In genomic region chr2:124810132-124810531, GRCh38 we compare ENCODE assay signal across 9 cellular contexts.
DNase-seq lines count a peak whose midpoint lies in the region; ATAC-seq, FAIRE-seq and TF ChIP-seq lines count a peak whose summit lies in the region.
"Had no signal": no experiment of that assay in that cellular context is flagged by ENCODE, and none has a peak within 500 bp of the region (broad histone marks: within the 10 kb centered on the region; RNA-seq: fewer than 3 reads in every experiment).

No MANE protein-coding gene starts in this region.

- H3K36me3 ChIP-seq in NT2/D1 (ENCODE audit: insufficient read depth, insufficient read length, low read length) (no peaks in the 10 kb centered on the region), cardiac muscle cell (no peaks in the 10 kb centered on the region), small intestine (ENCODE audit: control insufficient read depth in 2 of 2, insufficient read depth in 2 of 2, low read length in 2 of 2) (no peaks in the 10 kb centered on the region)

- no peak overlapping the region for H3K9ac ChIP-seq in NT2/D1 (ENCODE audit: insufficient read length, low read depth)

- H3K4me1 ChIP-seq in NT2/D1 (ENCODE audit: insufficient read depth, insufficient read length) (no peaks in the 10 kb centered on the region), cardiac muscle cell (ENCODE audit: low read depth) (peaks cover 32% of the 10 kb centered on the region), small intestine (ENCODE audit: control insufficient read depth in 2 of 2, insufficient read depth in 1 of 2, low read depth in 1 of 2, low read length in 1 of 2) (no peaks in the 10 kb centered on the region)

- DNase-seq in NCI-H187 treated with DMSO at 0.1 percent for 48 hours (lab: John Stamatoyannopoulos, UW) (peak; percentile 0), NCI-H187 (lab: John Stamatoyannopoulos, UW) (no peak), NT2/D1 (ENCODE audit: low read depth, low spot score) (peak; percentile 49), cardiac muscle cell (ENCODE audit: low read depth in 1 of 2, low spot score in 1 of 2) (peak; percentile 23 to 83), small intestine (peak; percentile 52), GDM1 (lab: John Stamatoyannopoulos, UW) (no peak)
- DNase-seq: effector memory CD8-positive, alpha-beta T cell had no signal

- H3K27ac ChIP-seq in cardiac muscle cell (peak overlapping the region; percentile 85), small intestine (ENCODE audit: low read depth in 1 of 2, low read length in 1 of 2) (no peak overlapping the region)

- H3K9me3 ChIP-seq in NT2/D1 (ENCODE audit: insufficient read depth, low read length) (no peaks in the 10 kb centered on the region), cardiac muscle cell (ENCODE audit: low read depth) (no peaks in the 10 kb centered on the region), small intestine (ENCODE audit: control insufficient read depth, low read depth) (no peaks in the 10 kb centered on the region)

- no peaks in the 10 kb centered on the region for H3K27me3 ChIP-seq in NT2/D1 (ENCODE audit: insufficient read depth, insufficient read length)
- no peaks in the 10 kb centered on the region for H3K27me3 ChIP-seq in cardiac muscle cell
- no peaks in the 10 kb centered on the region for H3K27me3 ChIP-seq in small intestine (ENCODE audit: control insufficient read depth in 2 of 2, insufficient read depth in 2 of 2, low read length in 2 of 2)

- ATAC-seq in GM18511 (IDR thresholded peaks at IDR 0.05; ENCODE audit: unreplicated experiment) (no peak), HG03520 (IDR thresholded peaks at IDR 0.05; ENCODE audit: unreplicated experiment) (no peak)
- ATAC-seq: effector memory CD8-positive, alpha-beta T cell had no signal

- no peak for FAIRE-seq in small intestine (lab: Jason Lieb, UNC)

- no peak for TF ChIP-seq CTCF in cardiac muscle cell (IDR thresholded peaks at IDR 0.05; ENCODE audit: low read depth, low read length)

- WGBS in small intestine, 3 donors, result 8 to 30% (median 19%) methylated on average over 4 of the region's 4 CpGs

- no peak overlapping the region for H3K4me3 ChIP-seq in NT2/D1 (ENCODE audit: insufficient read length, low read depth)
- no peak overlapping the region for H3K4me3 ChIP-seq in cardiac muscle cell
- no peak overlapping the region for H3K4me3 ChIP-seq in small intestine (ENCODE audit: low read depth in 1 of 2, low read length in 2 of 2)

Comparison
In these comparisons a context has a peak if more than half of its experiments do, and no peak if none do; other contexts are left out.
1. DNase-seq: peak in NCI-H187 treated with DMSO at 0.1 percent for 48 hours (single experiment), NT2/D1 (single experiment), cardiac muscle cell (2 of 2) and small intestine (single experiment); none in NCI-H187 (0 of 2) and GDM1 (single experiment).